14 cellular contexts compared by ENCODE assay signal in the genomic region with DNA sequence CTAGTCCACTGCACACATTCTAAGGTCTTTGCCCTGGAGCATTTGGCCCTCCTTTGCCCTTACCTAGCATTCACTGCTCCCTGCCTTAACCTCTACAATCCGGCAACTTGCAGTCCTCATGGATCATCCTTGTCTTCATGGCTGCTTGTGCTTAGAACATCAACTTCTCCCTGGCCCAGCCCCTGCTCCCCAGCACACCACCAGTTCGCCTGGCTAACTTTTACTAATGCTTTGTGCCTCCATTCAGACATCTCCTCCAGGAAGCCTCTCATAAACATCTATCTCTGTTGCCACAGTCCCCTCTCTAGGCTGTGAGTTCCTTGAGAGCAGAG. TPM values are rescaled to one million over a fixed set of nuclear protein-coding genes. Genes with fewer than 3 reads are reported as not detected.
A peak's percentile ranks its signal among the peaks of the same experiment; 100 is the strongest.
DNase-seq lines count a peak whose midpoint lies in the region; ATAC-seq and TF ChIP-seq lines count a peak whose summit lies in the region.
"Had no signal": no experiment of that assay in that cellular context is flagged by ENCODE, and none has a peak within 500 bp of the region (broad histone marks: within the 10 kb centered on the region; RNA-seq: fewer than 3 reads in every experiment).

No MANE protein-coding gene starts in this region.

- no peaks in the 10 kb centered on the region for H3K79me2 ChIP-seq in fibroblast of lung (ENCODE audit: control insufficient read depth, insufficient read depth, low read length)

- H3K9me3 ChIP-seq in Panc1 (ENCODE audit: control insufficient read depth, insufficient read depth, low read depth, low read length): no peaks in the 10 kb centered on the region
- no peaks in the 10 kb centered on the region for H3K9me3 ChIP-seq in fibroblast of lung (ENCODE audit: control insufficient read depth, insufficient read depth, low read depth, low read length)
- no peaks in the 10 kb centered on the region for H3K9me3 ChIP-seq in psoas muscle
- H3K9me3 ChIP-seq: Caco-2, sigmoid colon, thoracic aorta had no signal

- no peaks in the 10 kb centered on the region for H4K20me1 ChIP-seq in fibroblast of lung (ENCODE audit: control insufficient read depth, extremely low read depth, insufficient read depth, low read length)

- 87 to 94% (median 91%) methylated on average over 2 of the region's 2 CpGs for WGBS in psoas muscle, 3 donors

- no peak overlapping the region for H3K4me2 ChIP-seq in fibroblast of lung (ENCODE audit: extremely low read depth, insufficient read depth, low read length)

- BruUV-seq in Panc1 (replicated peaks; lab: Mats Ljungman, UMichigan): no TSS peak

- POLR2A ChIA-PET in Panc1 (lab: Charles Lee): interaction anchor here (0.6 to 0.7 kb wide), 3 partner anchors 44 to 212 kb away, joined by 3 to 4 read pairs (median 3); no protein-coding TSS in a partner anchor

- peak overlapping the region; percentile 80 for H3K27ac ChIP-seq in Panc1 (ENCODE audit: low read length)
- H3K27ac ChIP-seq in fibroblast of lung (ENCODE audit: insufficient read depth, low read length): peak overlapping the region; percentile 69
- peak overlapping the region; percentile 90 for H3K27ac ChIP-seq in psoas muscle

- TF ChIP-seq CTCF in Panc1 (IDR thresholded peaks at IDR 0.05): no peak
- no peak for TF ChIP-seq CTCF in fibroblast of lung (conservative IDR thresholded peaks at IDR 0.05 in 1 of 2, IDR thresholded peaks at IDR 0.05 in 1 of 2; ENCODE audit: low read depth in 1 of 2, low read length in 2 of 2)
- TF ChIP-seq CTCF in psoas muscle (IDR thresholded peaks at IDR 0.05): no peak

- H3K36me3 ChIP-seq in Panc1 (ENCODE audit: control insufficient read depth, insufficient read depth, low read length): peaks cover 19% of the 10 kb centered on the region
- peaks cover 12% of the 10 kb centered on the region for H3K36me3 ChIP-seq in fibroblast of lung (ENCODE audit: control insufficient read depth, insufficient read depth, low read length)
- peaks cover 5 to 7% of the 10 kb centered on the region in 2 donors for H3K36me3 ChIP-seq in psoas muscle (ENCODE audit: insufficient read depth in 1 of 2, low read depth in 1 of 2)
- H3K36me3 ChIP-seq: thoracic aorta had no signal

- in situ Hi-C loops in Panc1 (cut with HindIII; ENCODE audit: low pct_unique_long_range_greater_than_20kb, low sequenced_read_pairs): no loop called here

- H3K9ac ChIP-seq in fibroblast of lung (ENCODE audit: insufficient read depth, low read length): no peak overlapping the region

- intact Hi-C loops in Panc1 (cut with micrococcal nuclease; ENCODE audit: unreplicated experiment) (loop anchor here (5.0 to 10.0 kb wide), 2 partner anchors 107 to 255 kb away; no protein-coding TSS in a partner anchor), psoas muscle (cut with DNase I) (no loop called here)

- H3K4me3 ChIP-seq in Panc1 (ENCODE audit: low read depth in 2 of 2, low read length in 2 of 2) (no peak overlapping the region), fibroblast of lung (replicated peaks in 1 of 4; ENCODE audit: control extremely low read depth in 1 of 4, insufficient read depth in 1 of 4, low read depth in 3 of 4, low read length in 4 of 4) (no peak overlapping the region), psoas muscle (no peak overlapping the region)
- H3K4me3 ChIP-seq: sigmoid colon, thoracic aorta had no signal

- H3K27me3 ChIP-seq in Panc1 (ENCODE audit: control insufficient read depth, insufficient read depth, low read length) (no peaks in the 10 kb centered on the region), fibroblast of lung (ENCODE audit: control insufficient read depth, insufficient read depth, low read length) (no peaks in the 10 kb centered on the region), psoas muscle (ENCODE audit: insufficient read depth in 3 of 3, low read length in 2 of 3) (no peaks in the 10 kb centered on the region)
- H3K27me3 ChIP-seq: sigmoid colon had no signal

- DNase-seq in EH (ENCODE audit: low read depth) (peak; percentile 31), Panc1 (ENCODE audit: low read depth, low spot score) (no peak), fibroblast of lung (ENCODE audit: low read depth in 2 of 2) (no peak), psoas muscle (no peak), NCI-H526 (lab: John Stamatoyannopoulos, UW) (no peak), NCI-H446 (lab: John Stamatoyannopoulos, UW) (no peak), foreskin melanocyte (no peak), ureter (ENCODE audit: low spot score) (no peak)
- DNase-seq: Caco-2, NCI-H1105, NCI-H446 treated with DMSO at 0.1 percent for 48 hours, sigmoid colon, T1000 had no signal

- CTCF ChIA-PET in Panc1 (lab: Charles Lee): no interaction called here

- ATAC-seq in Panc1 (no peak; the same call in 1 of the 2 replicates), psoas muscle (no peak)

- H3K4me1 ChIP-seq in Panc1 (ENCODE audit: control insufficient read depth, insufficient read depth, low read length) (peaks cover 65% of the 10 kb centered on the region), fibroblast of lung (ENCODE audit: control insufficient read depth, extremely low read depth, insufficient read depth, low read length) (peaks cover 27% of the 10 kb centered on the region), psoas muscle (peaks cover 75% of the 10 kb centered on the region)

- no peak overlapping the region for H2AFZ ChIP-seq in fibroblast of lung (ENCODE audit: low read length)

RNA-seq across cellular contexts. Expression of a gene that starts 57.1 kb away (rescaled TPM):
- total RNA-seq in Panc1 (2021; ENCODE audit: unreplicated experiment): 102 TPM
- polyA plus RNA-seq in Panc1 (2012; ENCODE audit: insufficient read length): 55.8 TPM
- 41.6 and 55.8 TPM in 2 replicates for total RNA-seq in fibroblast of lung
- 53.8 and 62.5 TPM in 2 replicates for polyA plus RNA-seq in fibroblast of lung
- polyA plus RNA-seq in fibroblast of lung (2012): 41.1 and 43.4 TPM in 2 replicates
- 18.3 and 26.3 TPM in 2 replicates for polyA minus RNA-seq in fibroblast of lung (ENCODE audit: low replicate concordance)
- 10 to 100 TPM; 34.3 to 46.1 (median 42.7) TPM for total RNA-seq in psoas muscle
- 10 to 100 TPM; 19.0 to 44.8 (median 21.0) TPM for polyA plus RNA-seq in psoas muscle
- total RNA-seq in ureter: 68.2 TPM

RNA-seq across cellular contexts. Expression of a gene that starts 57.3 kb away (rescaled TPM):
- total RNA-seq in Panc1 (2021; ENCODE audit: unreplicated experiment): 3.9 TPM
- 1.9 TPM for polyA plus RNA-seq in Panc1 (2012; ENCODE audit: insufficient read length)
- total RNA-seq in fibroblast of lung: 2.6 and 5.0 TPM in 2 replicates
- 1.3 and 1.7 TPM in 2 replicates for polyA plus RNA-seq in fibroblast of lung
- polyA plus RNA-seq in fibroblast of lung (2012): 1.1 TPM in 2 replicates
- 0.59 and 7.7 TPM in 2 replicates for polyA minus RNA-seq in fibroblast of lung (ENCODE audit: low replicate concordance)
- total RNA-seq in psoas muscle: 1 to 10 TPM in 1 of 4 donors, under 1 TPM in 3; 0.37 to 1.0 (median 0.75) TPM
- polyA plus RNA-seq in psoas muscle: under 1 TPM; 0.27 to 0.90 (median 0.55) TPM
- total RNA-seq in ureter: 14.4 TPM
